ENCODE assay signal across 8 cellular contexts in the genomic region with DNA sequence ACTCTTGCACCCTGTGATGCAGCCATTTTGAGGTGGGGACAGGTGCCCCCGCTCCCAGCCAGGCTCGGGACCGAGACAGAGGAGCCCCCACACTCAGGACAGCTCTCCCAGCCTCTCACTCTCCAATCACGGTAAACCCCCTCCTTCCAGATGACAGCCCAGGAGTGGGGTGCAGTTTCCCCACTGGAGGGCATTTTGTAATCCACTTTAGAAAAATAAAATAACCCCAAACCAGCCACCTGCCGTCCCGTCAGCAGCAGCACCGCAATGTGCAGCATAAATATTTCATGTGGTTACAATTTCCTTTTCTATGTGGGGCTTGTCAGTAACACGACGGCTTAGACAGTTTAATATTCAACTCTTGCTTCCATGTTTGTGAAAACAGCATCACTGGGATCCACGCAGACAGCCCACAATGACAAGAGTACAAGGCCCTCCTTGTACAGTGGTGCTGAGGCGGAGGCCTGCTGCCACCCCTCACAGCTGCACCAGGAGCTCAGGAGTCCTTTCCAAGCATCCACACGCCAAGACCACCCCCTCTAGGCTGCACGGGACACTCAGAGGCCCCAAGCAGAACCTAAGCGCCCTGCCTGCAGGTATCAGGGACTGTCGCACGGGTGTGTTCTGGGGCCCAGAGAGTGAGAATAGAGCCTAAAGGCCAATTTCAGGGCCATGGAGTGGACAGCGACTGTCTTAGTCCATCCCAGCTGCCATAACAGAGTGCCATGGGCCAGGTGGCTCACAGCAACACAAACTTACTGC.
DNase-seq lines count a peak whose midpoint lies in the region; ATAC-seq and TF ChIP-seq lines count a peak whose summit lies in the region.

No MANE protein-coding gene starts in this region.

- no peak for ATAC-seq in GM18867 (IDR thresholded peaks at IDR 0.05; ENCODE audit: unreplicated experiment)

- no peak overlapping the region for H3K4me3 ChIP-seq in lower leg skin (ENCODE audit: low read depth, poor library complexity, severe bottlenecking)

- intact Hi-C loops in lower leg skin (cut with DNase I; ENCODE audit: low total_unique reads), result no loop called here

- TF ChIP-seq CTCF in lower leg skin (IDR thresholded peaks at IDR 0.05), result no peak

- TF ChIP-seq POLR2A in lower leg skin (IDR thresholded peaks at IDR 0.05), result no peak

- WGBS in lower leg skin, 2 donors, result 59 to 61% methylated on average over 15 to 16 of the region's 17 CpGs

- DNase-seq in stimulated activated CD4-positive, alpha-beta T cell treated with anti-CD3 and anti-CD28 coated beads, Interleukin-4, amount 100 ng/mL, for 24 hours, result peak; percentile 31
- DNase-seq in stimulated activated CD4-positive, alpha-beta T cell treated with anti-CD3 and anti-CD28 coated beads, Interleukin-4, amount 100 ng/mL, for 4 hours, result no peak
- peak; percentile 60 for DNase-seq in activated CD8-positive, alpha-beta memory T cell treated with anti-CD3 and anti-CD28 coated beads, Interleukin-2, amount 50 U/mL, for 48 hours
- DNase-seq in lower leg skin (ENCODE audit: low spot score in 2 of 2) (peak; percentile 4 to 69), AML-193 (lab: John Stamatoyannopoulos, UW) (no peak), mesenteric fat pad (ENCODE audit: low spot score) (no peak), NCI-H1092 (lab: John Stamatoyannopoulos, UW) (no peak)

Comparison
In these comparisons a context has a peak if more than half of its experiments do, and no peak if none do; other contexts are left out.
1. DNase-seq: peak in stimulated activated CD4-positive, alpha-beta T cell treated with anti-CD3 and anti-CD28 coated beads, Interleukin-4, amount 100 ng/mL, for 24 hours (single experiment), activated CD8-positive, alpha-beta memory T cell treated with anti-CD3 and anti-CD28 coated beads, Interleukin-2, amount 50 U/mL, for 48 hours (single experiment) and lower leg skin (2 of 2); none in stimulated activated CD4-positive, alpha-beta T cell treated with anti-CD3 and anti-CD28 coated beads, Interleukin-4, amount 100 ng/mL, for 4 hours (0 of 2), AML-193 (0 of 2), mesenteric fat pad (single experiment) and NCI-H1092 (single experiment).